In genomic region chrX:39431893-39432292, GRCh38 we compare ENCODE assay signal across 25 cellular contexts.
"Had no signal": no experiment of that assay in that cellular context is flagged by ENCODE, and none has a peak within 500 bp of the region (broad histone marks: within the 10 kb centered on the region; RNA-seq: fewer than 3 reads in every experiment).

No MANE protein-coding gene starts in this region.

- H3K4me1 ChIP-seq: foreskin keratinocyte, neural progenitor cell, spleen, testis, upper lobe of right lung, vagina had no signal

- H2AFZ ChIP-seq: neural progenitor cell had no signal

- H3K27ac ChIP-seq: coronary artery, foreskin keratinocyte, neural progenitor cell, ovary, spleen, testis, tibial nerve, upper lobe of right lung, vagina had no signal

- H3K36me3 ChIP-seq: neural progenitor cell, ovary, spleen, tibial nerve, upper lobe of right lung, vagina had no signal

- H3K9me3 Mint-ChIP-seq: natural killer cell treated with Interleukin-12 subunit alpha and Interleukin-12 subunit beta and Interleukin-15 and Interleukin-18, amount 100 ng/mL, for 72 hours; neural progenitor cell had no signal

- H3K27me3 Mint-ChIP-seq: progenitor cell of endocrine pancreas; stimulated activated memory B cell treated with anti-CD40 and anti-IgM and Interleukin-4, amounts not matched to agents 10 μg/mL and 1 μg/mL and 100 μg/mL, for 72 hours; stimulated activated naive CD8-positive, alpha-beta T cell treated with anti-CD3 and anti-CD28 coated beads, Interleukin-15, Interleukin-2, amounts not matched to agents 100 ng/mL and 50 ng/mL, for 24 hours had no signal

- DNase-seq: effector CD4-positive, alpha-beta T cell; endodermal cell; erythroblast; foreskin keratinocyte; kidney; left cardiac atrium; mammary epithelial cell; nucleus accumbens; ovary; right cardiac atrium; spleen; stimulated activated CD4-positive, alpha-beta T cell treated with anti-CD3 and anti-CD28 coated beads, Interleukin-15, amount 100 ng/mL, for 24 hours; stimulated activated CD4-positive, alpha-beta T cell treated with anti-CD3 and anti-CD28 coated beads, Interleukin-1b, Interleukin-23, amount 100 ng/mL, for 48 hours; stimulated activated CD4-positive, alpha-beta T cell treated with anti-CD3 and anti-CD28 coated beads, Interleukin-4, amount 100 ng/mL, for 24 hours; testis; upper lobe of right lung had no signal

- H3K4me3 ChIP-seq: coronary artery, neural progenitor cell, ovary, spleen, testis, tibial nerve, upper lobe of right lung, vagina had no signal

- H3K4me2 ChIP-seq: neural progenitor cell had no signal

- H3K9me3 ChIP-seq: ovary, testis, tibial nerve, upper lobe of right lung, vagina had no signal

- H3K4me1 Mint-ChIP-seq: neural progenitor cell had no signal

- H3K9ac ChIP-seq: neural progenitor cell had no signal

- ATAC-seq: foreskin keratinocyte; left cardiac atrium; natural killer cell treated with Interleukin-12 subunit alpha and Interleukin-12 subunit beta and Interleukin-15 and Interleukin-18, amount 100 ng/mL, for 72 hours; stimulated activated memory B cell treated with anti-CD40 and anti-IgM and Interleukin-4, amounts not matched to agents 10 μg/mL and 1 μg/mL and 100 μg/mL, for 72 hours; upper lobe of right lung had no signal

- H3K27ac Mint-ChIP-seq: endodermal cell; mesothelial cell of epicardium; neural progenitor cell; progenitor cell of endocrine pancreas; stimulated activated memory B cell treated with anti-CD40 and anti-IgM and Interleukin-4, amounts not matched to agents 10 μg/mL and 1 μg/mL and 100 μg/mL, for 72 hours; stimulated activated naive CD8-positive, alpha-beta T cell treated with anti-CD3 and anti-CD28 coated beads, Interleukin-15, Interleukin-2, amounts not matched to agents 100 ng/mL and 50 ng/mL, for 24 hours had no signal

- H3K27me3 ChIP-seq: foreskin keratinocyte, neural progenitor cell, ovary, testis, tibial nerve, upper lobe of right lung, vagina had no signal

- H3K36me3 Mint-ChIP-seq: mesothelial cell of epicardium; natural killer cell treated with Interleukin-12 subunit alpha and Interleukin-12 subunit beta and Interleukin-15 and Interleukin-18, amount 100 ng/mL, for 72 hours; neural progenitor cell had no signal

- H3K4me3 Mint-ChIP-seq: endodermal cell; mesothelial cell of epicardium; natural killer cell treated with Interleukin-12 subunit alpha and Interleukin-12 subunit beta and Interleukin-15 and Interleukin-18, amount 100 ng/mL, for 72 hours; neural progenitor cell; stimulated activated memory B cell treated with anti-CD40 and anti-IgM and Interleukin-4, amounts not matched to agents 10 μg/mL and 1 μg/mL and 100 μg/mL, for 72 hours; stimulated activated naive CD8-positive, alpha-beta T cell treated with anti-CD3 and anti-CD28 coated beads, Interleukin-15, Interleukin-2, amounts not matched to agents 100 ng/mL and 50 ng/mL, for 24 hours had no signal
